8 cellular contexts compared by ENCODE assay signal in genomic region chr10:59337254-59337653, GRCh38. TPM values are rescaled to one million over a fixed set of nuclear protein-coding genes. Genes with fewer than 3 reads are reported as not detected.
DNase-seq lines count a peak whose midpoint lies in the region; ATAC-seq and TF ChIP-seq lines count a peak whose summit lies in the region.

No MANE protein-coding gene starts in this region.

- H3K9me3 ChIP-seq in sigmoid colon, result no peaks in the 10 kb centered on the region

- no peaks in the 10 kb centered on the region for H3K27me3 ChIP-seq in sigmoid colon

- no peak for TF ChIP-seq POLR2A in sigmoid colon (IDR thresholded peaks at IDR 0.05)

- TF ChIP-seq CTCF in GM12865 (IDR thresholded peaks at IDR 0.05; ENCODE audit: insufficient read depth, low read depth, low read length, missing control alignments) (no peak), astrocyte of the cerebellum (IDR thresholded peaks at IDR 0.05; ENCODE audit: low read depth, low read length, missing control alignments) (no peak), sigmoid colon (IDR thresholded peaks at IDR 0.05) (no peak)

- in situ Hi-C loops in astrocyte of the cerebellum (cut with HindIII; ENCODE audit: low sequenced_read_pairs), result no loop called here

- no peak for TF ChIP-seq EP300 in sigmoid colon (IDR thresholded peaks at IDR 0.05)

- no peaks in the 10 kb centered on the region for H3K36me3 ChIP-seq in sigmoid colon

- intact Hi-C loops in sigmoid colon (cut with DNase I), result no loop called here

- peaks cover 0 to 59% (median 39%) of the 10 kb centered on the region in 4 donors for H3K4me1 ChIP-seq in sigmoid colon

- H3K27ac ChIP-seq in sigmoid colon, result peak overlapping the region; percentile 60 to 76 (median 71)

- peak; percentile 2 for DNase-seq in GM12865 (ENCODE audit: low read depth)
- peak; percentile 63 for DNase-seq in astrocyte of the cerebellum (ENCODE audit: low read depth)
- peak; percentile 17 for DNase-seq in hepatic stellate cell (ENCODE audit: low spot score)
- peak; percentile 71 for DNase-seq in sigmoid colon
- no peak for DNase-seq in NCI-H2107 treated with DMSO at 0.1 percent for 48 hours (lab: John Stamatoyannopoulos, UW; ENCODE audit: unreplicated experiment)
- no peak for DNase-seq in 8988T
- no peak for DNase-seq in activated CD8-positive, alpha-beta memory T cell treated with anti-CD3 and anti-CD28 coated beads, Interleukin-2, amount 50 U/mL, for 48 hours

- no peak for ATAC-seq in GM18909 (IDR thresholded peaks at IDR 0.05; ENCODE audit: poor library complexity, unreplicated experiment)

- H3K4me3 ChIP-seq in GM12865 (ENCODE audit: low read depth, low read length) (no peak overlapping the region), astrocyte of the cerebellum (ENCODE audit: low read depth, low read length) (no peak overlapping the region), sigmoid colon (no peak overlapping the region)

RNA-seq across cellular contexts. Expression of gene FAM13C, which starts 25.1 kb away (rescaled TPM):
- total RNA-seq in sigmoid colon, result 10 to 100 TPM; 13.8 to 33.9 (median 22.7) TPM
- polyA plus RNA-seq in sigmoid colon, result 1 to 10 TPM in 2 of 3 donors, under 1 TPM in 1; 0.92 to 2.6 (median 2.4) TPM

Comparison
In these comparisons a context has a peak if more than half of its experiments do, and no peak if none do; other contexts are left out.
1. DNase-seq: peak in GM12865 (single experiment), astrocyte of the cerebellum (single experiment), hepatic stellate cell (single experiment) and sigmoid colon (single experiment); none in NCI-H2107 treated with DMSO at 0.1 percent for 48 hours (single experiment), 8988T (single experiment) and activated CD8-positive, alpha-beta memory T cell treated with anti-CD3 and anti-CD28 coated beads, Interleukin-2, amount 50 U/mL, for 48 hours (single experiment).